Comparison of ENCODE assay signal across 17 cellular contexts in the genomic region with DNA sequence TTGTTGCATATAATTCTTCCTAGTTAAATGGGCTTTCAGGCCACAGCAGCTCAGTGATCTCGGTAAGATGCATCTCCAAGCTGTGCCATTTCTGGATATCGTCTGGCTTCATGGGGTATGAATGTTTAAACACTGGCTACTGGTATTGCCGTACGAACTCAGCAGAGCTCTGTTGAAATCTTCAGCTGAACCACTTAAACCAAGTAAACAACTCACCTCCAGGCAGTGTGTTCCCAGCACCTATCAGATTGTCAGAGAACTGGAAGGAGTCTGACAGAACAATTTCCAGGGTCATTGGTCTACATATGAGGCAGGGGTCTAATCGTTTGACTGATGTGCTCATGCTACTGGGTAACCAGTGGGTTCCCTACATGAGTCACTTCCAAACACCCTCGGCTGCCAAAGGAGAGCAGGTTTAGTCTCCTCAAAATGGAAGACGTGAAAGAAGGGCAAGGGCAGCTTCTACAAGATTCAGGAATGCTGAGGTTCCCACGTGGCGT.
DNase-seq lines count a peak whose midpoint lies in the region; ATAC-seq, FAIRE-seq and TF ChIP-seq lines count a peak whose summit lies in the region.
"Had no signal": no experiment of that assay in that cellular context is flagged by ENCODE, and none has a peak within 500 bp of the region (broad histone marks: within the 10 kb centered on the region; RNA-seq: fewer than 3 reads in every experiment).

No MANE protein-coding gene starts in this region.

- H3K4me1 ChIP-seq in IMR-90 (ENCODE audit: control insufficient read depth, insufficient read depth, low read length) (no peaks in the 10 kb centered on the region), left lung (peaks cover 9 to 10% of the 10 kb centered on the region in 2 donors)
- H3K4me1 ChIP-seq: BE2C had no signal

- 90% methylated on average over 2 of the region's 9 CpGs; no CpG with 5 or more reads in 1 of the 2 experiments for WGBS in IMR-90 (ENCODE audit: extremely low coverage in 2 of 2, insufficient read length in 1 of 2), 2 experiments

- no peak overlapping the region for H3K4me3 ChIP-seq in IMR-90 (ENCODE audit: insufficient read depth, low read depth, low read length)
- H3K4me3 ChIP-seq in left lung = no peak overlapping the region
- H3K4me3 ChIP-seq: GM12878, GM23338 had no signal

- H3K36me3 ChIP-seq in IMR-90 (ENCODE audit: control insufficient read depth, insufficient read depth, low read length) (no peaks in the 10 kb centered on the region), left lung (no peaks in the 10 kb centered on the region)
- H3K36me3 ChIP-seq: BE2C had no signal

- no peak for TF ChIP-seq RAD21 in IMR-90 (IDR thresholded peaks at IDR 0.05; ENCODE audit: low read length)

- peaks cover 7% of the 10 kb centered on the region for H3K36me3 Mint-ChIP-seq in progenitor cell of endocrine pancreas (ENCODE audit: insufficient read depth)
- no peaks in the 10 kb centered on the region for H3K36me3 Mint-ChIP-seq in stimulated activated effector memory CD8-positive, alpha-beta T cell treated with anti-CD3 and anti-CD28 coated beads, Interleukin-12 subunit alpha, Interleukin-12 subunit beta, amount 100 ng/mL, for 72 hours

- H3K79me1 ChIP-seq in IMR-90 (ENCODE audit: low read depth in 1 of 2, low read length in 2 of 2) = no peaks in the 10 kb centered on the region

- H3K4me3 Mint-ChIP-seq in progenitor cell of endocrine pancreas (ENCODE audit: low read depth) = no peak overlapping the region
- H3K4me3 Mint-ChIP-seq in stimulated activated effector memory CD8-positive, alpha-beta T cell treated with anti-CD3 and anti-CD28 coated beads, Interleukin-12 subunit alpha, Interleukin-12 subunit beta, amount 100 ng/mL, for 72 hours = no peak overlapping the region
- H3K4me3 Mint-ChIP-seq: CD4-positive, CD25-positive, alpha-beta regulatory T cell; GM23338 had no signal

- no peak overlapping the region for H4K5ac ChIP-seq in IMR-90 (ENCODE audit: low read depth, low read length)

- no peak overlapping the region for H2BK20ac ChIP-seq in IMR-90 (ENCODE audit: low read depth, low read length)

- 0 out of 2 replicates have a peak, but pooled peaks cover 4% of the 10 kb centered on the region for H3K9me1 ChIP-seq in IMR-90 (ENCODE audit: insufficient read depth, low read length)

- no peak overlapping the region for H3K23ac ChIP-seq in IMR-90 (ENCODE audit: low read depth, low read length)

- H3K27me3 Mint-ChIP-seq in progenitor cell of endocrine pancreas = no peaks in the 10 kb centered on the region

- no peak overlapping the region for H2AFZ ChIP-seq in IMR-90 (replicated peaks; ENCODE audit: low read length, poor library complexity)
- H2AFZ ChIP-seq: GM23338 had no signal

- intact Hi-C loops in IMR-90 (cut with micrococcal nuclease) = no loop called here
- intact Hi-C loops in left lung (cut with DNase I) = no loop called here

- no peak overlapping the region for H2AK5ac ChIP-seq in IMR-90 (ENCODE audit: low read depth, low read length)

- H3K27me3 ChIP-seq in IMR-90 (ENCODE audit: control insufficient read depth, insufficient read depth, low read length) (peaks cover 3% of the 10 kb centered on the region; the same call in 1 of the 2 replicates), left lung (no peaks in the 10 kb centered on the region)
- H3K27me3 ChIP-seq: BE2C had no signal

- H4K91ac ChIP-seq in IMR-90 (ENCODE audit: insufficient read depth, low read depth, low read length) = peak overlapping the region; percentile 34

- in situ Hi-C loops in IMR-90 (cut with MboI; ENCODE audit: low sequenced_read_pairs) = no loop called here

- ATAC-seq in IMR-90 (ENCODE audit: low read depth) (no peak), left lung (peak; percentile 92), GM19395 (IDR thresholded peaks at IDR 0.05; ENCODE audit: unreplicated experiment) (no peak)
- no peak for ATAC-seq in stimulated activated effector memory CD8-positive, alpha-beta T cell treated with anti-CD3 and anti-CD28 coated beads, Interleukin-12 subunit alpha, Interleukin-12 subunit beta, amount 100 ng/mL, for 72 hours
- ATAC-seq: GM23338 had no signal

- dilution Hi-C loops in IMR-90 (cut with HindIII; ENCODE audit: low sequenced_read_pairs, unreplicated experiment) = no loop called here

- H3K14ac ChIP-seq in IMR-90 (replicated peaks; ENCODE audit: low read depth, low read length) = no peak overlapping the region

- H3K18ac ChIP-seq in IMR-90 (ENCODE audit: low read depth, low read length) = no peak overlapping the region

- CTCF ChIA-PET in IMR-90 (lab: Yijun Ruan, JAX) = interaction anchor here (0.6 to 2.1 kb wide), 5 partner anchors 8 to 304 kb away, joined by 3 to 17 read pairs (median 3); no protein-coding TSS in a partner anchor

- no peak overlapping the region for H2BK5ac ChIP-seq in IMR-90 (ENCODE audit: low read depth, low read length, poor library complexity, severe bottlenecking)

- BruUV-seq in IMR-90 (replicated peaks; lab: Mats Ljungman, UMichigan) = no TSS peak

- no peaks in the 10 kb centered on the region for H4K20me1 ChIP-seq in IMR-90 (ENCODE audit: insufficient read depth, low read length)

- POLR2A ChIA-PET in IMR-90 (lab: Charles Lee; ENCODE audit: unreplicated experiment) = no interaction called here

- H3K56ac ChIP-seq in IMR-90 (ENCODE audit: extremely low read depth, insufficient read depth, low read length) = no peak overlapping the region

- H3K27ac Mint-ChIP-seq in progenitor cell of endocrine pancreas = peak overlapping the region; percentile 69
- H3K27ac Mint-ChIP-seq in stimulated activated effector memory CD8-positive, alpha-beta T cell treated with anti-CD3 and anti-CD28 coated beads, Interleukin-12 subunit alpha, Interleukin-12 subunit beta, amount 100 ng/mL, for 72 hours = no peak overlapping the region
- H3K27ac Mint-ChIP-seq: CD4-positive, CD25-positive, alpha-beta regulatory T cell; GM23338 had no signal

- TF ChIP-seq POLR2A in GM12892 (IDR thresholded peaks at IDR 0.05; ENCODE audit: low read depth, low read length) = no peak
- no peak for TF ChIP-seq POLR2A in IMR-90 (IDR thresholded peaks at IDR 0.05; ENCODE audit: low read depth, low read length)

- H3K9ac ChIP-seq in IMR-90 (ENCODE audit: low read depth, low read length) = no peak overlapping the region

- TF ChIP-seq CTCF in IMR-90 (conservative IDR thresholded peaks at IDR 0.05; ENCODE audit: low read depth, low read length) = no peak
- no peak for TF ChIP-seq CTCF in left lung (IDR thresholded peaks at IDR 0.05)
- TF ChIP-seq CTCF in progenitor cell of endocrine pancreas (IDR thresholded peaks at IDR 0.05; ENCODE audit: unreplicated experiment) = no peak

- DNase-seq in GM12892 (ENCODE audit: insufficient read length) (no peak), IMR-90 (no peak), left lung (no peak), progenitor cell of endocrine pancreas (ENCODE audit: low spot score, unreplicated experiment) (no peak)
- no peak for DNase-seq in stimulated activated effector memory CD8-positive, alpha-beta T cell treated with anti-CD3 and anti-CD28 coated beads, Interleukin-12 subunit alpha, Interleukin-12 subunit beta, amount 100 ng/mL, for 72 hours (ENCODE audit: low spot score in 2 of 2)
- DNase-seq in activated CD4-positive, alpha-beta T cell treated with anti-CD3 and anti-CD28 coated beads, Interleukin-2, amount 50 U/mL, for 48 hours = no peak
- DNase-seq: BE2C; C1 segment of cervical spinal cord; CD8-positive, alpha-beta memory T cell; COR-L47; DMS 273 treated with DMSO at 0.1 percent for 48 hours; DND-41 had no signal

- no peak overlapping the region for H2BK15ac ChIP-seq in IMR-90 (ENCODE audit: low read depth, low read length)

- FAIRE-seq in GM12892 (lab: Jason Lieb, UNC) = peak; percentile 70
- FAIRE-seq: H54 had no signal

- peaks cover 12% of the 10 kb centered on the region for H3K9me3 Mint-ChIP-seq in progenitor cell of endocrine pancreas (ENCODE audit: low read depth)
- H3K9me3 Mint-ChIP-seq in stimulated activated effector memory CD8-positive, alpha-beta T cell treated with anti-CD3 and anti-CD28 coated beads, Interleukin-12 subunit alpha, Interleukin-12 subunit beta, amount 100 ng/mL, for 72 hours = peaks cover 11% of the 10 kb centered on the region

- no peak overlapping the region; the same call in 1 of the 2 replicates for H2BK120ac ChIP-seq in IMR-90 (ENCODE audit: low read depth, low read length)

- no peak overlapping the region for H2AK9ac ChIP-seq in IMR-90 (replicated peaks; ENCODE audit: low read depth, low read length, poor library complexity)

- peaks cover 2% of the 10 kb centered on the region; the same call in 1 of the 2 replicates for H3K9me3 ChIP-seq in IMR-90 (ENCODE audit: control insufficient read depth, insufficient read depth, low read length)
- H3K9me3 ChIP-seq in left lung = peaks cover 0 to 9% of the 10 kb centered on the region in 2 donors
- H3K9me3 ChIP-seq: BE2C had no signal

- peak overlapping the region; percentile 51; the same call in 1 of the 2 replicates for H3K4ac ChIP-seq in IMR-90 (ENCODE audit: low read depth, low read length)

- no peak overlapping the region for H3K4me2 ChIP-seq in IMR-90 (ENCODE audit: low read depth, low read length)
- H3K4me2 ChIP-seq: GM23338 had no signal

- H4K8ac ChIP-seq in IMR-90 (ENCODE audit: low read depth in 2 of 2, low read length in 2 of 2) = no peak overlapping the region

- no peak overlapping the region for H3K27ac ChIP-seq in IMR-90 (ENCODE audit: insufficient read depth, low read length)
- H3K27ac ChIP-seq in left lung = no peak overlapping the region

- peaks cover 13% of the 10 kb centered on the region for H3K4me1 Mint-ChIP-seq in progenitor cell of endocrine pancreas (ENCODE audit: low read depth)
- H3K4me1 Mint-ChIP-seq in stimulated activated effector memory CD8-positive, alpha-beta T cell treated with anti-CD3 and anti-CD28 coated beads, Interleukin-12 subunit alpha, Interleukin-12 subunit beta, amount 100 ng/mL, for 72 hours = no peaks in the 10 kb centered on the region
- H3K4me1 Mint-ChIP-seq: GM23338 had no signal

TF ChIP-seq in IMR-90, 13 proteins besides CTCF, POLR2A, EP300 and RAD21 (continues in another document):
- TF ChIP-seq BHLHE40 (IDR thresholded peaks at IDR 0.05; ENCODE audit: low read depth, low read length) (no peak), RCOR1 (IDR thresholded peaks at IDR 0.05; ENCODE audit: insufficient replicate concordance, low read length) (no peak), NFE2L2 (IDR thresholded peaks at IDR 0.05; ENCODE audit: low read depth, low read length) (no peak), SMC3 (IDR thresholded peaks at IDR 0.05; ENCODE audit: low read depth, low read length) (no peak), RFX5 (IDR thresholded peaks at IDR 0.05; ENCODE audit: low read depth, low read length) (no peak)
- TF ChIP-seq, protein P1, sequence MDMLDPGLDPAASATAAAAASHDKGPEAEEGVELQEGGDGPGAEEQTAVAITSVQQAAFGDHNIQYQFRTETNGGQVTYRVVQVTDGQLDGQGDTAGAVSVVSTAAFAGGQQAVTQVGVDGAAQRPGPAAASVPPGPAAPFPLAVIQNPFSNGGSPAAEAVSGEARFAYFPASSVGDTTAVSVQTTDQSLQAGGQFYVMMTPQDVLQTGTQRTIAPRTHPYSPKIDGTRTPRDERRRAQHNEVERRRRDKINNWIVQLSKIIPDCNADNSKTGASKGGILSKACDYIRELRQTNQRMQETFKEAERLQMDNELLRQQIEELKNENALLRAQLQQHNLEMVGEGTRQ (IDR thresholded peaks at IDR 0.05; ENCODE audit: low read depth, low read length) = no peak
